In genomic region chr20:38748097-38748862, GRCh38 we compare ENCODE assay signal across 8 cellular contexts. TPM values are rescaled to one million over a fixed set of nuclear protein-coding genes. Genes with fewer than 3 reads are reported as not detected.
DNase-seq lines count a peak whose midpoint lies in the region; ATAC-seq and TF ChIP-seq lines count a peak whose summit lies in the region.

Gene ACTR5, plus strand, starts transcription at chr20:38748460. Its CDS starts 19 bp downstream, at chr20:38748479.

- peaks cover 22% of the 10 kb centered on the region for H3K36me3 ChIP-seq in CD4-positive, CD25-positive, alpha-beta regulatory T cell (ENCODE audit: control insufficient read depth, insufficient read depth, low read length)
- H3K36me3 ChIP-seq in liver (ENCODE audit: control insufficient read depth in 4 of 4, insufficient read depth in 3 of 4, low read depth in 1 of 4, low read length in 3 of 4) = peaks cover 0 to 4% (median 3%) of the 10 kb centered on the region in 4 donors

- DNase-seq in CD4-positive, CD25-positive, alpha-beta regulatory T cell = peak; percentile 93 to 99 (median 94)
- peak; percentile 94 for DNase-seq in NCI-H748 treated with DMSO at 0.1 percent for 48 hours (lab: John Stamatoyannopoulos, UW)
- peak; percentile 96 to 97 for DNase-seq in activated CD4-positive, alpha-beta T cell treated with anti-CD3 and anti-CD28 coated beads, Interleukin-2, amount 50 U/mL, for 4 hours
- peak; percentile 97 to 99 for DNase-seq in stimulated activated CD4-positive, alpha-beta T cell treated with anti-CD3 and anti-CD28 coated beads, Interleukin-2, amount 100 ng/mL, for 48 hours

- peak within 1 kb of the TSS; percentile 4 to 92 for H3K9ac ChIP-seq in liver (ENCODE audit: low read depth in 1 of 2, low read length in 2 of 2)

- H3K27me3 Mint-ChIP-seq in CD4-positive, CD25-positive, alpha-beta regulatory T cell = peaks cover 10% of the 10 kb centered on the region
- peaks cover 22% of the 10 kb centered on the region for H3K27me3 Mint-ChIP-seq in dendritic cell treated with granulocyte-macrophage colony-stimulating factor and Interleukin-4, amounts not matched to agents 40 ng/mL and 50 ng/mL, for 4 days

- no peak for TF ChIP-seq RAD21 in liver (IDR thresholded peaks at IDR 0.05)

- peak within 1 kb of the TSS; percentile 90 for H3K27ac ChIP-seq in CD4-positive, CD25-positive, alpha-beta regulatory T cell (ENCODE audit: insufficient read depth, low read length, poor library complexity, severe bottlenecking)
- peak within 1 kb of the TSS; percentile 78 to 89 for H3K27ac ChIP-seq in liver (ENCODE audit: low read depth in 1 of 2, low read length in 2 of 2)

- peaks cover 6 to 28% (median 23%) of the 10 kb centered on the region in 4 donors for H3K4me1 Mint-ChIP-seq in CD4-positive, CD25-positive, alpha-beta regulatory T cell
- peaks cover 23% of the 10 kb centered on the region for H3K4me1 Mint-ChIP-seq in dendritic cell treated with granulocyte-macrophage colony-stimulating factor and Interleukin-4, amounts not matched to agents 40 ng/mL and 50 ng/mL, for 4 days (ENCODE audit: low read depth)

- H3K4me1 ChIP-seq in CD4-positive, CD25-positive, alpha-beta regulatory T cell (ENCODE audit: control insufficient read depth, insufficient read depth, low read length, poor library complexity, severe bottlenecking) = peaks cover 16% of the 10 kb centered on the region
- peaks cover 0 to 26% (median 15%) of the 10 kb centered on the region in 4 donors for H3K4me1 ChIP-seq in liver (ENCODE audit: control insufficient read depth in 4 of 4, insufficient read depth in 4 of 4, low read length in 3 of 4)

- peak within 1 kb of the TSS; percentile 98 to 100 (median 99) for H3K27ac Mint-ChIP-seq in CD4-positive, CD25-positive, alpha-beta regulatory T cell
- peak within 1 kb of the TSS; percentile 94 for H3K27ac Mint-ChIP-seq in dendritic cell treated with granulocyte-macrophage colony-stimulating factor and Interleukin-4, amounts not matched to agents 40 ng/mL and 50 ng/mL, for 4 days

- no peak for TF ChIP-seq CTCF in liver (IDR thresholded peaks at IDR 0.05; ENCODE audit: low read depth, low read length, missing input control)

- no peaks in the 10 kb centered on the region for H3K9me3 ChIP-seq in CD4-positive, CD25-positive, alpha-beta regulatory T cell (ENCODE audit: control insufficient read depth in 2 of 2, low read length in 2 of 2)
- H3K9me3 ChIP-seq in liver (ENCODE audit: control insufficient read depth in 4 of 4, low read length in 3 of 4) = no peaks in the 10 kb centered on the region

- H3K9me3 Mint-ChIP-seq in CD4-positive, CD25-positive, alpha-beta regulatory T cell = no peaks in the 10 kb centered on the region
- H3K9me3 Mint-ChIP-seq in dendritic cell treated with granulocyte-macrophage colony-stimulating factor and Interleukin-4, amounts not matched to agents 40 ng/mL and 50 ng/mL, for 4 days = no peaks in the 10 kb centered on the region

- peak within 1 kb of the TSS; percentile 94 for H3K4me3 ChIP-seq in CD4-positive, CD25-positive, alpha-beta regulatory T cell (ENCODE audit: low read depth, low read length)
- peak within 1 kb of the TSS; percentile 74 to 97 (median 86) for H3K4me3 ChIP-seq in liver (ENCODE audit: low read depth in 1 of 3, low read length in 3 of 3)

- no peaks in the 10 kb centered on the region for H3K27me3 ChIP-seq in CD4-positive, CD25-positive, alpha-beta regulatory T cell (ENCODE audit: control insufficient read depth, insufficient read depth, low read length)
- H3K27me3 ChIP-seq in liver (ENCODE audit: control insufficient read depth in 4 of 4, insufficient read depth in 4 of 4, low read length in 3 of 4) = peaks cover 0 to 3% (median 0%) of the 10 kb centered on the region in 4 donors

- under 1% methylated on average over 84 of the region's 84 CpGs for WGBS in liver

- peaks cover 7% of the 10 kb centered on the region for H3K36me3 Mint-ChIP-seq in CD4-positive, CD25-positive, alpha-beta regulatory T cell
- peaks cover 21% of the 10 kb centered on the region for H3K36me3 Mint-ChIP-seq in dendritic cell treated with granulocyte-macrophage colony-stimulating factor and Interleukin-4, amounts not matched to agents 40 ng/mL and 50 ng/mL, for 4 days (ENCODE audit: low read depth)

- intact Hi-C loops in dendritic cell treated with granulocyte-macrophage colony-stimulating factor and Interleukin-4, amounts not matched to agents 40 ng/mL and 50 ng/mL, for 4 days (cut with micrococcal nuclease) = no loop called here

- H3K4me3 Mint-ChIP-seq in CD4-positive, CD25-positive, alpha-beta regulatory T cell = peak within 1 kb of the TSS; percentile 94 to 99 (median 98)
- H3K4me3 Mint-ChIP-seq in dendritic cell treated with granulocyte-macrophage colony-stimulating factor and Interleukin-4, amounts not matched to agents 40 ng/mL and 50 ng/mL, for 4 days = peak within 1 kb of the TSS; percentile 89

- ATAC-seq in CD4-positive, CD25-positive, alpha-beta regulatory T cell (ENCODE audit: low read depth in 2 of 2) = peak; percentile 86 to 89
- ATAC-seq in GM19452 (IDR thresholded peaks at IDR 0.05; ENCODE audit: unreplicated experiment) (peak; percentile 86), HG03571 (IDR thresholded peaks at IDR 0.05; ENCODE audit: unreplicated experiment) (peak; percentile 81)

TF ChIP-seq in liver, 16 proteins besides CTCF, POLR2A, EP300 and RAD21:
- TF ChIP-seq SP1 (IDR thresholded peaks at IDR 0.05) (peak; percentile 56), MAX (IDR thresholded peaks at IDR 0.05) (peak; percentile 5), REST (IDR thresholded peaks at IDR 0.05) (peak; percentile 76), ATF3 (IDR thresholded peaks at IDR 0.05) (no peak), YY1 (IDR thresholded peaks at IDR 0.05) (peak; percentile 94)

RNA-seq across cellular contexts. Expression of gene ACTR5, which starts in this region (rescaled TPM):
- 14.5 TPM for total RNA-seq in CD4-positive, CD25-positive, alpha-beta regulatory T cell
- 10 to 100 TPM in 2 of 4 donors, 1 to 10 TPM in 2; 6.1 to 12.2 (median 10.3) TPM for polyA plus RNA-seq in CD4-positive, CD25-positive, alpha-beta regulatory T cell
- 1 to 10 TPM; 5.0 to 5.4 TPM for total RNA-seq in liver
- 1 to 10 TPM; 1.9 to 2.9 TPM for polyA plus RNA-seq in liver

Comparison
In these comparisons a context has a peak if more than half of its experiments do, and no peak if none do; other contexts are left out.
1. Peak in every context shown above with its lines: DNase-seq, ATAC-seq, H3K4me3 ChIP-seq and H3K27ac ChIP-seq.